In the genomic region with DNA sequence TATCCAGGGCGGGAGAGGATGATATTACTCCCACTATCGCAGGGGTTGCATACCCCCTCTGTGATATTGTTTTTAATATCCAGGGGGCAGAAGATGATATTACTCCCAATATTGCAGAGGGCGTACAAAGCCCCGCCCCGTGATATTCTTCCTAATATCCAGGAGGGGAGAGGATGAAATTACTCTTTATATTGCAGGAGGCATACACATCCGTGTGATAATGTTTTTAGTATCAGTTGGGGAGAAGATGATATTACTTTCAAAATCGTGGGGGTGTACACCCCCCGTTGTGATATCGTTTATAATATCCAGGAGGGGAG, we compare ENCODE assay signal across 9 cellular contexts. TPM values are rescaled to one million over a fixed set of nuclear protein-coding genes. Genes with fewer than 3 reads are reported as not detected.
DNase-seq lines count a peak whose midpoint lies in the region; ATAC-seq and TF ChIP-seq lines count a peak whose summit lies in the region.
"Had no signal": no experiment of that assay in that cellular context is flagged by ENCODE, and none has a peak within 500 bp of the region (broad histone marks: within the 10 kb centered on the region; RNA-seq: fewer than 3 reads in every experiment).

No MANE protein-coding gene starts in this region.

- no peaks in the 10 kb centered on the region for H3K9me3 ChIP-seq in colonic mucosa
- H3K9me3 ChIP-seq in parathyroid adenoma (ENCODE audit: control insufficient read depth, low read length): no peaks in the 10 kb centered on the region
- no peaks in the 10 kb centered on the region for H3K9me3 ChIP-seq in gastroesophageal sphincter
- H3K9me3 ChIP-seq: right atrium auricular region had no signal

- TF ChIP-seq CTCF in colonic mucosa (IDR thresholded peaks at IDR 0.05) (no peak), parathyroid adenoma (IDR thresholded peaks at IDR 0.05) (no peak), gastroesophageal sphincter (IDR thresholded peaks at IDR 0.05) (no peak)

- ATAC-seq in GM21529 (IDR thresholded peaks at IDR 0.05; ENCODE audit: unreplicated experiment) (peak; percentile 3), HG02870 (IDR thresholded peaks at IDR 0.05; ENCODE audit: unreplicated experiment) (no peak), sciatic nerve (no peak), gastroesophageal sphincter (no peak)

- peak overlapping the region in 1 of 2 donors; percentile 12 for H3K9ac ChIP-seq in colonic mucosa (ENCODE audit: low read depth in 2 of 2, low read length in 2 of 2)
- no peak overlapping the region for H3K9ac ChIP-seq in parathyroid adenoma

- H3K79me2 ChIP-seq in parathyroid adenoma: no peaks in the 10 kb centered on the region

- no peak for TF ChIP-seq POLR2A in gastroesophageal sphincter (IDR thresholded peaks at IDR 0.05)

- H3K4me3 ChIP-seq in colonic mucosa: peak overlapping the region; percentile 23
- H3K4me3 ChIP-seq in parathyroid adenoma (ENCODE audit: low read depth, low read length): peak overlapping the region; percentile 16
- H3K4me3 ChIP-seq in gastroesophageal sphincter: peak overlapping the region in 1 of 2 donors; percentile 30

- peak overlapping the region; percentile 84 for H2AFZ ChIP-seq in parathyroid adenoma

- H3K4me1 ChIP-seq in colonic mucosa: no peaks in the 10 kb centered on the region
- H3K4me1 ChIP-seq in parathyroid adenoma: peaks cover 4% of the 10 kb centered on the region
- peaks cover 0 to 6% (median 0%) of the 10 kb centered on the region in 3 donors for H3K4me1 ChIP-seq in gastroesophageal sphincter
- H3K4me1 ChIP-seq: right atrium auricular region had no signal

- H3K27me3 ChIP-seq in colonic mucosa: no peaks in the 10 kb centered on the region
- no peaks in the 10 kb centered on the region for H3K27me3 ChIP-seq in parathyroid adenoma (ENCODE audit: control insufficient read depth, insufficient read depth, low read length)
- H3K27me3 ChIP-seq in gastroesophageal sphincter: peaks cover 47% of the 10 kb centered on the region
- H3K27me3 ChIP-seq: right atrium auricular region had no signal

- DNase-seq in NCI-H69 (lab: John Stamatoyannopoulos, UW) (peak; percentile 58), colonic mucosa (no peak), NCI-H1048 (lab: John Stamatoyannopoulos, UW) (no peak), sciatic nerve (ENCODE audit: low spot score) (no peak)

- TF ChIP-seq EP300 in gastroesophageal sphincter (IDR thresholded peaks at IDR 0.05): no peak

- peak overlapping the region; percentile 42 for H3K4me2 ChIP-seq in parathyroid adenoma (ENCODE audit: low read length)

- intact Hi-C loops in colonic mucosa (cut with DNase I): loop anchor here (10.0 kb wide), 1 partner anchor 139 kb away; no protein-coding TSS in a partner anchor
- intact Hi-C loops in sciatic nerve (cut with DNase I): no loop called here

- H3K36me3 ChIP-seq in colonic mucosa (no peaks in the 10 kb centered on the region), parathyroid adenoma (ENCODE audit: control insufficient read depth, insufficient read depth, low read length) (no peaks in the 10 kb centered on the region), gastroesophageal sphincter (no peaks in the 10 kb centered on the region)
- H3K36me3 ChIP-seq: right atrium auricular region had no signal

- H3K27ac ChIP-seq in colonic mucosa: no peak overlapping the region
- H3K27ac ChIP-seq in parathyroid adenoma: no peak overlapping the region
- no peak overlapping the region for H3K27ac ChIP-seq in gastroesophageal sphincter
- H3K27ac ChIP-seq: right atrium auricular region had no signal

- WGBS in gastroesophageal sphincter (ENCODE audit: low coverage in 1 of 2), 2 donors: 62 to 75% methylated on average over 4 to 7 of the region's 9 CpGs

RNA-seq across cellular contexts. Expression of a gene that starts 52.9 kb away (rescaled TPM):
- total RNA-seq in colonic mucosa: 100 to 1,000 TPM; 110 to 115 TPM
- total RNA-seq in sciatic nerve: 62.8 TPM
- 10 to 100 TPM; 47.1 to 89.0 (median 72.7) TPM for total RNA-seq in gastroesophageal sphincter
